Comparison of ENCODE assay signal across 8 cellular contexts in the genomic region with DNA sequence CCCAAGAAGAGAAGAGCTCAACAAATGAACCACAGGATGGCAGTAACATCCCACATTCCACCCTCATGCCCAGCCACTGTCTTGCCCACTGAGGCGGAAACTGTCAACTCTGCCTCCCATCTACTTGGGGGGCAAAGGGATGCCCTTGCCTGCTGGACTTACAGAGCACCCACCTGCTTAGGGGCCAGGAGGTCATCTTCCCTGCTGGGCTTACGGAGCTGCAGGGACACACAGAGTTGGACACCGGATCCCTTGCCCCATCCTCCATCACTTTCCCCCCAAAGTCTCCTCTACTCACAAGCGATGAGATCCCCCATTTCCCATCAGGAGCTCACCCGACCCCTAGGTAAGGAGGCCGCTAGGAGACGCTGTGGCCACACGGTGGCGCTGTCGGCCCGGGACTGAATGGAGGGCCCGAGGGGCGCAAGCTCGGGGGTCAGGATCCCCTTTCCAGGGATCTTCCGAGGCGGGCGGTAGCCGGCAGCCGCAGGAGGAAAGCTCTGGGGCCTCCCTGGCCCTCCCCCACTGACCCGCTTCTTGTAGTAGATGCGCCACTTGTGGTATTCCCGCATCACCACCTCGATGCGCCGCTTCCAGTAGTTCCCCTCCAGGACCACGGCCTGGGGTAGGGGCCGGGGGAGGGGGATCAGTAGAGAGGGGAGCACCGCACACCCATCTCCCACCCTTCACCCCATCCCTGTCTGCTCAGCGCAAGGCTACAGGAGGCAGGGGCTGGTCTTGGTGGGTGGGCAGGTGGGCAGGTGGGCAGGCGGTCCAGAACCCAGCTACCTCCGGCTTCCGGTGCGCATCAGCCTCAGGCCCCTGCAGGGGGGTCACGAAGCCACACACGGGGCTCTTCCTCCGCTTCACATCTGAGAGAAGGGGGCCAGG. TPM values are rescaled to one million over a fixed set of nuclear protein-coding genes. Genes with fewer than 3 reads are reported as not detected.
DNase-seq lines count a peak whose midpoint lies in the region; ATAC-seq and TF ChIP-seq lines count a peak whose summit lies in the region.

No MANE protein-coding gene starts in this region.

- H4K20me1 ChIP-seq in BLaER1 treated with 17β-estradiol and CSF1 and Interleukin-3, amounts not matched to agents 10 nM and 100 nM = peaks cover 0 to 12% (median 0%) of the 10 kb centered on the region in 11 experiments; a peak in 3 of 22 replicates

- CTCF ChIA-PET in HEK293T (lab: Yijun Ruan, JAX) = interaction anchor here (0.6 to 3.3 kb wide), 20 partner anchors 11 to 222 kb away, joined by 3 to 21 read pairs (median 5); a partner anchor contains a TSS

- ATAC-seq in HG02571 (IDR thresholded peaks at IDR 0.05; ENCODE audit: unreplicated experiment) (no peak), HG02970 (IDR thresholded peaks at IDR 0.05; ENCODE audit: low FRiP score, unreplicated experiment) (no peak)

- TF ChIP-seq CTCF in cardiac muscle cell (IDR thresholded peaks at IDR 0.05; ENCODE audit: low read depth, low read length) (peak; percentile 95), retinal pigment epithelial cell (conservative IDR thresholded peaks at IDR 0.05; ENCODE audit: low read depth, low read length) (peak; percentile 93)

- peak overlapping the region; percentile 29 to 88 (median 60); a peak in 20 of 22 replicates for H3K4me2 ChIP-seq in BLaER1 treated with 17β-estradiol and CSF1 and Interleukin-3, amounts not matched to agents 10 nM and 100 nM

- POLR2A ChIA-PET in HEK293T (lab: Yijun Ruan, JAX) = interaction anchor here (1.1 to 1.3 kb wide), 3 partner anchors 11 to 118 kb away, joined by 4 read pairs; no protein-coding TSS in a partner anchor

- DNase-seq in HEK293T (ENCODE audit: extremely low spot score) = peak; percentile 80
- DNase-seq in RPMI8226 = peak; percentile 67
- DNase-seq in activated gamma-delta T cell treated with Interleukin-2 at 50 U/mL for 16 hours = peak; percentile 66
- DNase-seq in cardiac muscle cell (ENCODE audit: low read depth in 1 of 2, low spot score in 1 of 2) = peak; percentile 48 to 79
- no peak for DNase-seq in retinal pigment epithelial cell (ENCODE audit: low read depth)

- H3K36me3 ChIP-seq in BLaER1 treated with 17β-estradiol and CSF1 and Interleukin-3, amounts not matched to agents 10 nM and 100 nM = no peaks in the 10 kb centered on the region
- H3K36me3 ChIP-seq in cardiac muscle cell = no peaks in the 10 kb centered on the region

- H3K4me3 ChIP-seq in BLaER1 treated with 17β-estradiol and CSF1 and Interleukin-3, amounts not matched to agents 10 nM and 100 nM = no peak overlapping the region
- no peak overlapping the region for H3K4me3 ChIP-seq in cardiac muscle cell
- H3K4me3 ChIP-seq in retinal pigment epithelial cell (ENCODE audit: low read length) = no peak overlapping the region

- no peaks in the 10 kb centered on the region for H3K9me3 ChIP-seq in BLaER1 treated with 17β-estradiol and CSF1 and Interleukin-3, amounts not matched to agents 10 nM and 100 nM (replicated peaks in 1 of 11)
- no peaks in the 10 kb centered on the region for H3K9me3 ChIP-seq in cardiac muscle cell (ENCODE audit: low read depth)

- H3K27me3 ChIP-seq in BLaER1 treated with 17β-estradiol and CSF1 and Interleukin-3, amounts not matched to agents 10 nM and 100 nM = peaks cover 8 to 24% (median 11%) of the 10 kb centered on the region in 11 experiments; a peak in 16 of 22 replicates
- H3K27me3 ChIP-seq in cardiac muscle cell = no peaks in the 10 kb centered on the region

- H3K27ac ChIP-seq in BLaER1 treated with 17β-estradiol and CSF1 and Interleukin-3, amounts not matched to agents 10 nM and 100 nM = no peak overlapping the region
- H3K27ac ChIP-seq in cardiac muscle cell = no peak overlapping the region

- peaks cover 5 to 27% (median 18%) of the 10 kb centered on the region in 10 experiments; a peak in 18 of 20 replicates for H3K4me1 ChIP-seq in BLaER1 treated with 17β-estradiol and CSF1 and Interleukin-3, amounts not matched to agents 10 nM and 100 nM
- no peaks in the 10 kb centered on the region for H3K4me1 ChIP-seq in cardiac muscle cell (ENCODE audit: low read depth)

- peak overlapping the region in 2 of 11 experiments; percentile 38 to 43; a peak in 1 of 22 replicates for H3K9ac ChIP-seq in BLaER1 treated with 17β-estradiol and CSF1 and Interleukin-3, amounts not matched to agents 10 nM and 100 nM

TF ChIP-seq in HEK293T, 16 proteins besides CTCF, POLR2A, EP300 and RAD21:
- TF ChIP-seq ZNF384 (IDR thresholded peaks at IDR 0.05) = no peak
- TF ChIP-seq SUZ12 (IDR thresholded peaks at IDR 0.05) = no peak
- TF ChIP-seq CTBP1 (IDR thresholded peaks at IDR 0.05; ENCODE audit: borderline replicate concordance) = no peak
- TF ChIP-seq FOXA1 (IDR thresholded peaks at IDR 0.05) = no peak

RNA-seq across cellular contexts. Expression of a gene that starts 17.3 kb away (rescaled TPM):
- total RNA-seq in cardiac muscle cell = 0.07 and 1.8 TPM in 2 replicates
- 1.2 and 1.7 TPM in 2 replicates for polyA plus RNA-seq in cardiac muscle cell

RNA-seq across cellular contexts. Expression of a gene that starts 28.7 kb away (rescaled TPM):
- 79.0 and 80.3 TPM in 2 replicates for total RNA-seq in cardiac muscle cell
- polyA plus RNA-seq in cardiac muscle cell = 65.3 and 70.8 TPM in 2 replicates

RNA-seq across cellular contexts. Expression of a gene that starts 49.6 kb away (rescaled TPM):
- total RNA-seq in cardiac muscle cell = 34.4 and 36.7 TPM in 2 replicates
- polyA plus RNA-seq in cardiac muscle cell = 37.8 and 45.7 TPM in 2 replicates
